In genomic region chr3:45210308-45211038, GRCh38 we compare ENCODE assay signal across 8 cellular contexts. TPM values are rescaled to one million over a fixed set of nuclear protein-coding genes. Genes with fewer than 3 reads are reported as not detected.
DNase-seq lines count a peak whose midpoint lies in the region; ATAC-seq and TF ChIP-seq lines count a peak whose summit lies in the region.

No MANE protein-coding gene starts in this region.

- peak; percentile 85 for TF ChIP-seq CTCF in CD4-positive, alpha-beta T cell (IDR thresholded peaks at IDR 0.05)
- TF ChIP-seq CTCF in uterus (IDR thresholded peaks at IDR 0.05) = peak; percentile 55 to 81 (median 75)

- H3K36me3 Mint-ChIP-seq in CD4-positive, alpha-beta T cell (ENCODE audit: low read depth) = no peaks in the 10 kb centered on the region
- H3K36me3 Mint-ChIP-seq in activated naive CD4-positive, alpha-beta T cell treated with anti-CD3 and anti-CD28 coated beads for 36 hours (ENCODE audit: low read depth) = no peaks in the 10 kb centered on the region

- no peaks in the 10 kb centered on the region for H3K9me3 Mint-ChIP-seq in CD4-positive, alpha-beta T cell
- no peaks in the 10 kb centered on the region for H3K9me3 Mint-ChIP-seq in activated naive CD4-positive, alpha-beta T cell treated with anti-CD3 and anti-CD28 coated beads for 36 hours

- no peak overlapping the region for H3K9ac ChIP-seq in rectal smooth muscle tissue (ENCODE audit: low read length)

- intact Hi-C loops in CD4-positive, alpha-beta T cell (cut with DNase I, micrococcal nuclease) = loop anchor here (1.0 to 10.0 kb wide), 5 partner anchors 131 to 676 kb away; no protein-coding TSS in a partner anchor
- intact Hi-C loops in activated naive CD4-positive, alpha-beta T cell treated with anti-CD3 and anti-CD28 coated beads for 36 hours (cut with micrococcal nuclease) = loop anchor here (1.0 to 5.0 kb wide), 3 partner anchors 43 to 287 kb away; no protein-coding TSS in a partner anchor
- intact Hi-C loops in Right ventricle myocardium inferior (cut with DNase I) (loop anchor here (1.0 kb wide), 1 partner anchor 171 kb away; no protein-coding TSS in a partner anchor), uterus (cut with DNase I; ENCODE audit: low total_unique reads) (loop anchor here (5.0 to 10.0 kb wide), 2 partner anchors 93 to 166 kb away; no protein-coding TSS in a partner anchor)

- no peaks in the 10 kb centered on the region for H3K36me3 ChIP-seq in rectal smooth muscle tissue (ENCODE audit: control insufficient read depth, insufficient read depth, low read length)
- H3K36me3 ChIP-seq in uterus = no peaks in the 10 kb centered on the region

- ATAC-seq in CD4-positive, alpha-beta T cell (ENCODE audit: poor library complexity) = peak; percentile 98
- ATAC-seq in SK-N-SH treated with all-trans-retinoic acid at 6 μM for 48 hours (peak; percentile 99), Right ventricle myocardium inferior (peak; percentile 91), HG03469 (IDR thresholded peaks at IDR 0.05; ENCODE audit: unreplicated experiment) (no peak)

- POLR2A ChIA-PET in CD4-positive, alpha-beta T cell (lab: Charles Lee) = interaction anchor here (1.1 to 3.2 kb wide), 4 partner anchors 15 to 172 kb away, joined by 3 to 20 read pairs (median 8); no protein-coding TSS in a partner anchor

- no peak overlapping the region for H3K27ac Mint-ChIP-seq in CD4-positive, alpha-beta T cell
- no peak overlapping the region for H3K27ac Mint-ChIP-seq in activated naive CD4-positive, alpha-beta T cell treated with anti-CD3 and anti-CD28 coated beads for 36 hours

- no peaks in the 10 kb centered on the region for H3K9me3 ChIP-seq in CD4-positive, alpha-beta T cell (ENCODE audit: control insufficient read depth, low read length)
- no peaks in the 10 kb centered on the region for H3K9me3 ChIP-seq in uterus

- TF ChIP-seq POLR2A in uterus (IDR thresholded peaks at IDR 0.05) = no peak

- H3K27ac ChIP-seq in CD4-positive, alpha-beta T cell (ENCODE audit: low read depth, low read length) = no peak overlapping the region
- H3K27ac ChIP-seq in rectal smooth muscle tissue (ENCODE audit: low read depth, low read length) (peak overlapping the region; percentile 33), uterus (peak overlapping the region; percentile 83 to 89)

- CTCF ChIA-PET in CD4-positive, alpha-beta T cell (lab: Charles Lee) = interaction anchor here (0.6 to 5.1 kb wide), 13 partner anchors 43 to 1328 kb away, joined by 3 to 56 read pairs (median 4); no protein-coding TSS in a partner anchor
- CTCF ChIA-PET in activated naive CD4-positive, alpha-beta T cell treated with anti-CD3 and anti-CD28 coated beads for 36 hours (lab: Charles Lee) = interaction anchor here (0.5 to 8.3 kb wide), 34 partner anchors 10 to 449 kb away, joined by 3 to 299 read pairs (median 4); partner anchors contain the start of gene CDCP1

- H3K4me1 ChIP-seq in rectal smooth muscle tissue (ENCODE audit: control insufficient read depth, insufficient read depth, low read length) (peaks cover 16% of the 10 kb centered on the region), uterus (peaks cover 5 to 7% of the 10 kb centered on the region in 2 donors)

- peaks cover 5% of the 10 kb centered on the region for H3K27me3 Mint-ChIP-seq in CD4-positive, alpha-beta T cell
- H3K27me3 Mint-ChIP-seq in activated naive CD4-positive, alpha-beta T cell treated with anti-CD3 and anti-CD28 coated beads for 36 hours (ENCODE audit: low read depth) = peaks cover 3% of the 10 kb centered on the region

- no peak overlapping the region for H3K4me3 Mint-ChIP-seq in CD4-positive, alpha-beta T cell
- H3K4me3 Mint-ChIP-seq in activated naive CD4-positive, alpha-beta T cell treated with anti-CD3 and anti-CD28 coated beads for 36 hours = no peak overlapping the region

- no peak overlapping the region for H3K4me3 ChIP-seq in rectal smooth muscle tissue (ENCODE audit: low read length)
- no peak overlapping the region for H3K4me3 ChIP-seq in uterus

- H3K27me3 ChIP-seq in CD4-positive, alpha-beta T cell (ENCODE audit: control insufficient read depth, insufficient read depth, low read length) = peaks cover 4% of the 10 kb centered on the region
- no peaks in the 10 kb centered on the region for H3K27me3 ChIP-seq in rectal smooth muscle tissue (ENCODE audit: control insufficient read depth, insufficient read depth, low read length)
- H3K27me3 ChIP-seq in uterus = no peaks in the 10 kb centered on the region

- peak; percentile 76 to 86 (median 80) for DNase-seq in CD4-positive, alpha-beta T cell
- DNase-seq in HK-2 (ENCODE audit: unreplicated experiment) = peak; percentile 68
- DNase-seq in activated naive CD4-positive, alpha-beta T cell treated with anti-CD3 and anti-CD28 coated beads for 36 hours = peak; percentile 86
- peak; percentile 92 for DNase-seq in Right ventricle myocardium inferior (ENCODE audit: missing footprints)
- DNase-seq in uterus = peak; percentile 80 to 87

- peaks cover 25% of the 10 kb centered on the region for H3K4me1 Mint-ChIP-seq in CD4-positive, alpha-beta T cell (ENCODE audit: low read depth)
- peaks cover 11% of the 10 kb centered on the region for H3K4me1 Mint-ChIP-seq in activated naive CD4-positive, alpha-beta T cell treated with anti-CD3 and anti-CD28 coated beads for 36 hours (ENCODE audit: low read depth)

TF ChIP-seq in SK-N-SH treated with all-trans-retinoic acid at 6 μM for 48 hours, 23 proteins besides CTCF, POLR2A, EP300 and RAD21:
- TF ChIP-seq OSR1 (CRISPR knock-in tag; IDR thresholded peaks at IDR 0.05) (no peak), ZFP30 (CRISPR knock-in tag; IDR thresholded peaks at IDR 0.05) (peak; percentile 9; the same call in 1 of the 2 replicates), ISL1 (CRISPR knock-in tag; IDR thresholded peaks at IDR 0.05) (no peak)
- TF ChIP-seq, protein P1, sequence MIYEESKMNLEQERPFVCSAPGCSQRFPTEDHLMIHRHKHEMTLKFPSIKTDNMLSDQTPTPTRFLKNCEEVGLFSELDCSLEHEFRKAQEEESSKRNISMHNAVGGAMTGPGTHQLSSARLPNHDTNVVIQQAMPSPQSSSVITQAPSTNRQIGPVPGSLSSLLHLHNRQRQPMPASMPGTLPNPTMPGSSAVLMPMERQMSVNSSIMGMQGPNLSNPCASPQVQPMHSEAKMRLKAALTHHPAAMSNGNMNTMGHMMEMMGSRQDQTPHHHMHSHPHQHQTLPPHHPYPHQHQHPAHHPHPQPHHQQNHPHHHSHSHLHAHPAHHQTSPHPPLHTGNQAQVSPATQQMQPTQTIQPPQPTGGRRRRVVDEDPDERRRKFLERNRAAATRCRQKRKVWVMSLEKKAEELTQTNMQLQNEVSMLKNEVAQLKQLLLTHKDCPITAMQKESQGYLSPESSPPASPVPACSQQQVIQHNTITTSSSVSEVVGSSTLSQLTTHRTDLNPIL (CRISPR knock-in tag; IDR thresholded peaks at IDR 0.05; ENCODE audit: low read depth) = no peak
TF ChIP-seq in SK-N-SH treated with all-trans-retinoic acid at 6 μM for 48 hours: peak in this region for 1.

RNA-seq across cellular contexts. Expression of gene TMEM158, which starts 15.6 kb away (rescaled TPM):
- not detected for total RNA-seq in CD4-positive, alpha-beta T cell
- total RNA-seq in activated naive CD4-positive, alpha-beta T cell treated with anti-CD3 and anti-CD28 coated beads for 36 hours = not detected
- total RNA-seq in Right ventricle myocardium inferior (0.60 TPM), uterus (10 to 100 TPM in 3 of 4 donors, 1 to 10 TPM in 1; 2.6 to 93.1 (median 47.8) TPM)
